In the genomic region with DNA sequence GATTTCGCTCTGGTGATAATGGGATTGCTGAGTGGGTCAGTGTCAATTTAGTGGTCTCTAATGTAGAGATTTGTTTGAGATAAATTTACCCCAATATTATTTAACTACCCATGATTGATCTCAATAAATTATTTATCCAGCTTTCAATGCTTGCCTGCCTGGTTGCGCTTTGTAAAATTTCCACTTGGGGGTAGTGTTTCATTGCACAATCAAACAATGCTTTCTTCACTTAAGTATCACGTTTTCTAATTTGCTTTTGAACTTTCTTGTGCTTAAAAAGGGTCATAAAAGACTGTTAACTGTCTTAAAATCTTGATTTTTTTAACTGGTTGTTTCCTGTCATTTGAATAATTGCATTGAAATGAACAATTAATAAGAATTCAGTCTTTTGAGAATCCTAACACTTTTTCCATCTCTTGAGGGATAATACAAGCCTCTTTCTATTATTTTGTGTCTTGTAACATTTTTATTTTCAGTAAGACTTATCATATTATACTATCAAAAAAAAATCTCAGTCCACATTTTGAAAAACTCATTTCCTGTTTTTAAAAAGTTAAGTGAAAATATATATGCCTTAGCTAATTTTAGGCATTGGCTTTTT, we compare ENCODE assay signal across 9 cellular contexts. TPM values are rescaled to one million over a fixed set of nuclear protein-coding genes. Genes with fewer than 3 reads are reported as not detected.
A peak's percentile ranks its signal among the peaks of the same experiment; 100 is the strongest.
DNase-seq lines count a peak whose midpoint lies in the region; ATAC-seq and TF ChIP-seq lines count a peak whose summit lies in the region.
"Had no signal": no experiment of that assay in that cellular context is flagged by ENCODE, and none has a peak within 500 bp of the region (broad histone marks: within the 10 kb centered on the region; RNA-seq: fewer than 3 reads in every experiment).

No MANE protein-coding gene starts in this region.

- DNase-seq in left ventricle myocardium inferior (no peak), right cardiac atrium (no peak), H4 (ENCODE audit: low spot score) (peak; percentile 39), NCI-H1105 (lab: John Stamatoyannopoulos, UW) (peak; percentile 2), cerebellar cortex (ENCODE audit: low spot score) (peak; percentile 26), T-helper 9 cell (no peak)
- no peak for DNase-seq in effector CD8-positive, alpha-beta T cell (lab: John Stamatoyannopoulos, UW)

- H3K27me3 ChIP-seq in left ventricle myocardium inferior (ENCODE audit: low read depth) (no peaks in the 10 kb centered on the region), right cardiac atrium (ENCODE audit: control insufficient read depth, insufficient read depth) (no peaks in the 10 kb centered on the region)

- H3K4me1 Mint-ChIP-seq in nephron: peaks cover 7% of the 10 kb centered on the region

- no peak overlapping the region for H3K27ac Mint-ChIP-seq in nephron

- H3K36me3 ChIP-seq in left ventricle myocardium inferior: peaks cover 46% of the 10 kb centered on the region

- H3K27ac ChIP-seq in left ventricle myocardium inferior (replicated peaks) (no peak overlapping the region), right cardiac atrium (ENCODE audit: low read length) (no peak overlapping the region)
- H3K27ac ChIP-seq: HL-60 had no signal

- H3K4me3 ChIP-seq in left ventricle myocardium inferior: no peak overlapping the region
- no peak overlapping the region for H3K4me3 ChIP-seq in right cardiac atrium (ENCODE audit: low read length)

- intact Hi-C loops in left ventricle myocardium inferior (cut with micrococcal nuclease): no loop called here
- intact Hi-C loops in right cardiac atrium (cut with DNase I): no loop called here

- no peaks in the 10 kb centered on the region for H3K27me3 Mint-ChIP-seq in nephron (ENCODE audit: low read depth)

- H3K9me3 ChIP-seq in left ventricle myocardium inferior (replicated peaks): peaks cover 29% of the 10 kb centered on the region
- H3K9me3 ChIP-seq in right cardiac atrium (ENCODE audit: control insufficient read depth, low read length): no peaks in the 10 kb centered on the region

- peaks cover 41% of the 10 kb centered on the region for H3K9me3 Mint-ChIP-seq in nephron

- 57% methylated on average over 3 of the region's 3 CpGs for WGBS in right cardiac atrium

- peaks cover 9% of the 10 kb centered on the region for H3K4me1 ChIP-seq in left ventricle myocardium inferior
- H3K4me1 ChIP-seq in right cardiac atrium (ENCODE audit: control insufficient read depth, insufficient read depth, low read length): peaks cover 3% of the 10 kb centered on the region

- H3K4me3 Mint-ChIP-seq in nephron: no peak overlapping the region

- H3K36me3 Mint-ChIP-seq in nephron (ENCODE audit: low read depth): peaks cover 76% of the 10 kb centered on the region

- no peak for ATAC-seq in right cardiac atrium

- TF ChIP-seq CTCF in left ventricle myocardium inferior (IDR thresholded peaks at IDR 0.05; ENCODE audit: borderline replicate concordance) (peak; percentile 60), nephron (IDR thresholded peaks at IDR 0.05; ENCODE audit: unreplicated experiment in 3 of 3) (peak; percentile 64 to 74 (median 71))

RNA-seq across cellular contexts. Expression of a gene that starts 18.7 kb away (rescaled TPM):
- 236 TPM for total RNA-seq in left ventricle myocardium inferior
- total RNA-seq in right cardiac atrium: 100 to 1,000 TPM; 200 to 253 (median 223) TPM
- 207 TPM for polyA plus RNA-seq in right cardiac atrium
- 319 and 381 TPM in 2 replicates for total RNA-seq in H4 (2014; rRNA removed; shearing (Covaris generic))

Comparison
In these comparisons a context has a peak if more than half of its experiments do, and no peak if none do; other contexts are left out.
1. DNase-seq: peak in H4 (single experiment), NCI-H1105 (single experiment) and cerebellar cortex (single experiment); none in left ventricle myocardium inferior (single experiment), right cardiac atrium (0 of 3), effector CD8-positive, alpha-beta T cell (single experiment) and T-helper 9 cell (single experiment).